8 cellular contexts compared by ENCODE assay signal in genomic region chr6:27296106-27296783, GRCh38. TPM values are rescaled to one million over a fixed set of nuclear protein-coding genes. Genes with fewer than 3 reads are reported as not detected.
DNase-seq lines count a peak whose midpoint lies in the region; ATAC-seq and TF ChIP-seq lines count a peak whose summit lies in the region.

No MANE protein-coding gene starts in this region.

- no peak overlapping the region for H3K4ac ChIP-seq in H9 (ENCODE audit: low read depth, low read length)

- no peak overlapping the region for H4K5ac ChIP-seq in H9 (ENCODE audit: insufficient read length, low read depth, low read length)

- H3K4me1 Mint-ChIP-seq in H9, result peaks cover 24 to 41% of the 10 kb centered on the region in 2 experiments
- H3K4me1 Mint-ChIP-seq in activated CD8-positive, alpha-beta T cell treated with anti-CD3 and anti-CD28 coated beads for 36 hours (ENCODE audit: low read depth), result peaks cover 11% of the 10 kb centered on the region
- peaks cover 0 to 4% (median 1%) of the 10 kb centered on the region in 4 donors for H3K4me1 Mint-ChIP-seq in naive thymus-derived CD8-positive, alpha-beta T cell

- H3K4me3 Mint-ChIP-seq in H9, result peak overlapping the region; percentile 87 to 89
- H3K4me3 Mint-ChIP-seq in activated CD8-positive, alpha-beta T cell treated with anti-CD3 and anti-CD28 coated beads for 36 hours, result peak overlapping the region; percentile 6
- H3K4me3 Mint-ChIP-seq in naive thymus-derived CD8-positive, alpha-beta T cell, result peak overlapping the region in 4 of 10 donors; percentile 11 to 53 (median 20)

- H3K18ac ChIP-seq in H9 (ENCODE audit: insufficient read length, low read depth, low read length), result no peak overlapping the region

- ATAC-seq in activated CD8-positive, alpha-beta T cell treated with anti-CD3 and anti-CD28 coated beads for 36 hours, result no peak
- no peak for ATAC-seq in naive thymus-derived CD8-positive, alpha-beta T cell
- no peak for ATAC-seq in HG03520 (IDR thresholded peaks at IDR 0.05; ENCODE audit: unreplicated experiment)

- no peak overlapping the region for H3T11ph ChIP-seq in H9 (ENCODE audit: low read length)

- H4K8ac ChIP-seq in H9 (replicated peaks; ENCODE audit: insufficient read length, low read depth, low read length), result no peak overlapping the region

- H3K27ac ChIP-seq in ACC112 (ENCODE audit: low read depth, low read length), result no peak overlapping the region
- no peak overlapping the region for H3K27ac ChIP-seq in H9 (ENCODE audit: insufficient read length, low read depth, low read length)
- no peak overlapping the region for H3K27ac ChIP-seq in iPS-18a (ENCODE audit: low read length)

- intact Hi-C loops in activated CD8-positive, alpha-beta T cell treated with anti-CD3 and anti-CD28 coated beads for 36 hours (cut with micrococcal nuclease), result loop anchor here (10.0 kb wide), 1 partner anchor 379 kb away; no protein-coding TSS in a partner anchor

- H3K9ac ChIP-seq in H9 (ENCODE audit: extremely low read depth, insufficient read length, low read length), result peak overlapping the region; percentile 48
- peak overlapping the region; percentile 30 for H3K9ac ChIP-seq in iPS-18a (ENCODE audit: low read length)

- peak overlapping the region in 1 of 3 experiments; percentile 87; a peak in 2 of 7 replicates for H3K27ac Mint-ChIP-seq in H9
- H3K27ac Mint-ChIP-seq in activated CD8-positive, alpha-beta T cell treated with anti-CD3 and anti-CD28 coated beads for 36 hours, result no peak overlapping the region
- H3K27ac Mint-ChIP-seq in naive thymus-derived CD8-positive, alpha-beta T cell, result peak overlapping the region in 2 of 10 donors; percentile 63 to 79

- no peak overlapping the region for H3K23ac ChIP-seq in H9 (ENCODE audit: insufficient read length, low read depth, low read length)

- no peak overlapping the region for H2BK12ac ChIP-seq in H9 (ENCODE audit: insufficient read length, low read depth, low read length)

- H3K9me3 Mint-ChIP-seq in H9, result no peaks in the 10 kb centered on the region; a peak in 2 of 5 replicates
- H3K9me3 Mint-ChIP-seq in activated CD8-positive, alpha-beta T cell treated with anti-CD3 and anti-CD28 coated beads for 36 hours, result peaks cover 22% of the 10 kb centered on the region
- peaks cover 8 to 81% (median 45%) of the 10 kb centered on the region in 9 donors for H3K9me3 Mint-ChIP-seq in naive thymus-derived CD8-positive, alpha-beta T cell

- peaks cover 25% of the 10 kb centered on the region for H3K27me3 Mint-ChIP-seq in H9 (ENCODE audit: low read depth)
- H3K27me3 Mint-ChIP-seq in activated CD8-positive, alpha-beta T cell treated with anti-CD3 and anti-CD28 coated beads for 36 hours, result peaks cover 73% of the 10 kb centered on the region
- peaks cover 65 to 97% (median 81%) of the 10 kb centered on the region in 5 donors for H3K27me3 Mint-ChIP-seq in naive thymus-derived CD8-positive, alpha-beta T cell

- CTCF ChIA-PET in activated CD8-positive, alpha-beta T cell treated with anti-CD3 and anti-CD28 coated beads for 36 hours (lab: Charles Lee), result interaction anchor here (1.1 to 1.4 kb wide), 3 partner anchors 13 to 1628 kb away, joined by 3 read pairs; partner anchors contain the start of gene TRIM27

- no peaks in the 10 kb centered on the region; a peak in 1 of 7 replicates for H3K36me3 Mint-ChIP-seq in H9 (ENCODE audit: insufficient read depth in 1 of 3, low read depth in 3 of 3)
- H3K36me3 Mint-ChIP-seq in activated CD8-positive, alpha-beta T cell treated with anti-CD3 and anti-CD28 coated beads for 36 hours (ENCODE audit: low read depth), result peaks cover 6% of the 10 kb centered on the region
- H3K36me3 Mint-ChIP-seq in naive thymus-derived CD8-positive, alpha-beta T cell, result peaks cover 9 to 69% (median 20%) of the 10 kb centered on the region in 3 donors

- H3K9me3 ChIP-seq in H9 (ENCODE audit: control insufficient read depth, low read depth, low read length) (no peaks in the 10 kb centered on the region), iPS-18a (ENCODE audit: control insufficient read depth, low read depth, low read length) (no peaks in the 10 kb centered on the region)

- no peaks in the 10 kb centered on the region for H3K79me1 ChIP-seq in H9 (ENCODE audit: insufficient read depth, low read depth, low read length, poor library complexity, severe bottlenecking)

- no peak overlapping the region for H2BK5ac ChIP-seq in H9 (ENCODE audit: insufficient read length, low read length)

- DNase-seq in H9, result peak; percentile 85
- DNase-seq in activated CD8-positive, alpha-beta T cell treated with anti-CD3 and anti-CD28 coated beads for 36 hours, result no peak
- no peak for DNase-seq in SIG-M5 treated with dmso at 0.1 percent for 504 hours (lab: John Stamatoyannopoulos, UW; ENCODE audit: unreplicated experiment)
- no peak for DNase-seq in naive thymus-derived CD8-positive, alpha-beta T cell
- DNase-seq in stimulated activated CD4-positive, alpha-beta T cell treated with anti-CD3 and anti-CD28 coated beads, Interleukin-4, amount 100 ng/mL, for 1 hour, result no peak

- peaks cover 27% of the 10 kb centered on the region for H3K27me3 ChIP-seq in ACC112 (ENCODE audit: insufficient read depth, low read length)
- no peaks in the 10 kb centered on the region for H3K27me3 ChIP-seq in H9 (ENCODE audit: insufficient read depth, low read length)
- peaks cover 47% of the 10 kb centered on the region for H3K27me3 ChIP-seq in iPS-18a (ENCODE audit: control insufficient read depth, insufficient read depth, low read length)

- no peak overlapping the region for H2BK15ac ChIP-seq in H9 (ENCODE audit: low read depth, low read length)

- no peak overlapping the region for H3K56ac ChIP-seq in H9 (ENCODE audit: insufficient read length, low read depth, low read length)

- H2BK20ac ChIP-seq in H9 (ENCODE audit: low read depth, low read length, poor library complexity, severe bottlenecking), result no peak overlapping the region

- H3K36me3 ChIP-seq in ACC112 (ENCODE audit: insufficient read depth, low read length) (no peaks in the 10 kb centered on the region), iPS-18a (ENCODE audit: control insufficient read depth, low read depth, low read length) (no peaks in the 10 kb centered on the region)

- no peak for TF ChIP-seq CTCF in H9 (conservative IDR thresholded peaks at IDR 0.05)
- TF ChIP-seq CTCF in activated CD8-positive, alpha-beta T cell treated with anti-CD3 and anti-CD28 coated beads for 36 hours (IDR thresholded peaks at IDR 0.05), result no peak

- peak overlapping the region; percentile 77 for H2AFZ ChIP-seq in ACC112 (ENCODE audit: low read length, unreplicated experiment)
- peak overlapping the region; percentile 70 for H2AFZ ChIP-seq in H9 (ENCODE audit: low read length)

- no peak overlapping the region for H3K14ac ChIP-seq in H9 (ENCODE audit: insufficient read depth, low read length)

- H4K91ac ChIP-seq in H9 (ENCODE audit: insufficient read length, low read depth, low read length), result no peak overlapping the region

- WGBS in H9 (ENCODE audit: extremely low coverage, insufficient read length, low lambda C conversion rate), result no CpG with 5 or more reads among the region's 27 CpGs

- no peaks in the 10 kb centered on the region for H3K4me1 ChIP-seq in ACC112 (ENCODE audit: control insufficient read depth, insufficient read depth, low read length, unreplicated experiment)
- no peaks in the 10 kb centered on the region; the same call in 1 of the 2 replicates for H3K4me1 ChIP-seq in H9 (ENCODE audit: insufficient read depth, low read length)
- H3K4me1 ChIP-seq in iPS-18a (ENCODE audit: control insufficient read depth, low read depth, low read length), result peaks cover 7% of the 10 kb centered on the region

- H3K79me2 ChIP-seq in ACC112 (ENCODE audit: control insufficient read depth, insufficient read depth, low read length, unreplicated experiment), result no peaks in the 10 kb centered on the region
- H3K79me2 ChIP-seq in H9 (ENCODE audit: insufficient read depth, low read length), result no peaks in the 10 kb centered on the region

- POLR2A ChIA-PET in activated CD8-positive, alpha-beta T cell treated with anti-CD3 and anti-CD28 coated beads for 36 hours (lab: Charles Lee), result interaction anchor here (0.6 to 1.4 kb wide), 2 partner anchors 35 to 53 kb away, joined by 3 read pairs; no protein-coding TSS in a partner anchor
- POLR2A ChIA-PET in naive thymus-derived CD8-positive, alpha-beta T cell (lab: Charles Lee), result no interaction called here

- H4K20me1 ChIP-seq in H9 (ENCODE audit: control insufficient read depth, insufficient read depth, insufficient read length), result no peaks in the 10 kb centered on the region

- peak overlapping the region; percentile 78 for H3K4me3 ChIP-seq in ACC112 (ENCODE audit: low read depth, low read length)
- H3K4me3 ChIP-seq in iPS-18a (ENCODE audit: low read length), result peak overlapping the region; percentile 85

- H2BK120ac ChIP-seq in H9 (ENCODE audit: low read depth, low read length, poor library complexity, severe bottlenecking), result no peak overlapping the region

- no peak overlapping the region for H2AK5ac ChIP-seq in H9 (ENCODE audit: insufficient read length, low read length)

- peak overlapping the region; percentile 94 for H3K4me2 ChIP-seq in H9 (ENCODE audit: insufficient read depth, insufficient read length, low read length)

- peaks cover 18% of the 10 kb centered on the region for H3K23me2 ChIP-seq in H9 (ENCODE audit: insufficient read length, low read depth, low read length, poor library complexity, severe bottlenecking)

RNA-seq across cellular contexts. Expression of gene POM121L2, which starts 15.8 kb away (rescaled TPM):
- total RNA-seq in H9 (2021), result not detected in 2 replicates
- total RNA-seq in activated CD8-positive, alpha-beta T cell treated with anti-CD3 and anti-CD28 coated beads for 36 hours, result not detected
- not detected for total RNA-seq in naive thymus-derived CD8-positive, alpha-beta T cell
- not detected for polyA plus RNA-seq in naive thymus-derived CD8-positive, alpha-beta T cell

RNA-seq across cellular contexts. Expression of gene PRSS16, which starts 48.7 kb away (rescaled TPM):
- total RNA-seq in H9 (2021), result 14.8 and 17.7 TPM in 2 replicates
- 1 to 10 TPM in 1 of 2 experiments, under 1 TPM in 1; 0.65 to 1.9 TPM for total RNA-seq in activated CD8-positive, alpha-beta T cell treated with anti-CD3 and anti-CD28 coated beads for 36 hours
- total RNA-seq in naive thymus-derived CD8-positive, alpha-beta T cell, result under 1 TPM in 1 of 2 experiments, not detected in 1; 0.25 TPM
- polyA plus RNA-seq in naive thymus-derived CD8-positive, alpha-beta T cell, result 1 to 10 TPM in 1 of 3 donors, under 1 TPM in 1, not detected in 1; 0.57 to 1.0 TPM
